Comparison of ENCODE assay signal across 2 cellular contexts in the genomic region with DNA sequence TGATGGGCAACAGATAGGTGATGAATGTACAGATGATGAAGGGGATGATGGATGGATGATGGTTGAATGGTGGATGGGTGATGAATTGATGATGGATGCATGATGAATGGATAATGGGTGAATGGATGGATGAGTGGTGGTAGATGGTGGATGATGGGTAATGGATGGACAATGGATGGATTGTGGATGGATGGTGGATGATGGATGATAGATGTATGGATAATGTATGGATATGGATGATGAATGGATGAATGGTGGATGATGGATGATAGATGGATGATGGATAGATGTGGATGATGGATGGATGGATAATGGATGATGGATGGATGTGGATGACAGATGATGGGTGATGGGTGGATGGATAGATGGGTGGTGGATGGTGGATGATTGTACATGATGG.
A peak's percentile ranks its signal among the peaks of the same experiment; 100 is the strongest.
TF ChIP-seq lines count a peak whose summit lies in the region.

No MANE protein-coding gene starts in this region.

TF ChIP-seq in HepG2, 621 proteins besides CTCF, POLR2A, EP300 and RAD21:
- 0 out of 2 replicates have a peak, but pooled peaks have one; percentile 88 for TF ChIP-seq PLRG1 (conservative IDR thresholded peaks at IDR 0.05)
- TF ChIP-seq CSRNP2 (CRISPR knock-in tag; conservative IDR thresholded peaks at IDR 0.05; ENCODE audit: low read depth) = no peak
- no peak for TF ChIP-seq ZNF296 (CRISPR knock-in tag; conservative IDR thresholded peaks at IDR 0.05)
- no peak for TF ChIP-seq TCF12 (IDR thresholded peaks at IDR 0.05)
- TF ChIP-seq TCF12 (CRISPR knock-in tag; IDR thresholded peaks at IDR 0.05) = no peak
- TF ChIP-seq CREB1 (IDR thresholded peaks at IDR 0.05) = peak; percentile 4; the same call in 1 of the 2 replicates
- TF ChIP-seq CREB1 (CRISPR knock-in tag; IDR thresholded peaks at IDR 0.05) = no peak
- TF ChIP-seq MAF1 (CRISPR knock-in tag; IDR thresholded peaks at IDR 0.05; ENCODE audit: borderline replicate concordance) = no peak
- TF ChIP-seq ZNF207 (IDR thresholded peaks at IDR 0.05; ENCODE audit: borderline replicate concordance) = 0 out of 2 replicates have a peak, but pooled peaks have one; percentile 33
- no peak for TF ChIP-seq CREB3 (CRISPR knock-in tag; IDR thresholded peaks at IDR 0.05)

TF ChIP-seq in H1, 55 proteins besides CTCF, POLR2A, EP300 and RAD21:
- TF ChIP-seq RNF2 (IDR thresholded peaks at IDR 0.05; ENCODE audit: borderline replicate concordance, low read depth, low read length, missing control alignments, poor library complexity, severe bottlenecking) (no peak), CBX8 (IDR thresholded peaks at IDR 0.05; ENCODE audit: borderline replicate concordance, low read depth, low read length) (no peak), SIX5 (IDR thresholded peaks at IDR 0.05; ENCODE audit: low read depth, low read length) (no peak), MAFK (IDR thresholded peaks at IDR 0.05; ENCODE audit: low read depth, low read length) (no peak), EGR1 (IDR thresholded peaks at IDR 0.05; ENCODE audit: borderline replicate concordance, low read depth, low read length) (no peak), TEAD4 (IDR thresholded peaks at IDR 0.05; ENCODE audit: low read depth, low read length) (no peak), EZH2 (IDR thresholded peaks at IDR 0.05; ENCODE audit: low read depth, low read length, severe bottlenecking) (no peak), KDM4A (IDR thresholded peaks at IDR 0.05; ENCODE audit: low read depth, low read length, severe bottlenecking) (no peak), KDM5A (IDR thresholded peaks at IDR 0.05; ENCODE audit: low read length) (no peak), JUN (IDR thresholded peaks at IDR 0.05; ENCODE audit: low read depth, low read length) (no peak), SP1 (IDR thresholded peaks at IDR 0.05; ENCODE audit: low read depth, low read length) (no peak), ASH2L (IDR thresholded peaks at IDR 0.05; ENCODE audit: low read length) (no peak), GTF2F1 (IDR thresholded peaks at IDR 0.05; ENCODE audit: borderline replicate concordance, low read depth, low read length) (no peak)
- TF ChIP-seq, protein P1, sequence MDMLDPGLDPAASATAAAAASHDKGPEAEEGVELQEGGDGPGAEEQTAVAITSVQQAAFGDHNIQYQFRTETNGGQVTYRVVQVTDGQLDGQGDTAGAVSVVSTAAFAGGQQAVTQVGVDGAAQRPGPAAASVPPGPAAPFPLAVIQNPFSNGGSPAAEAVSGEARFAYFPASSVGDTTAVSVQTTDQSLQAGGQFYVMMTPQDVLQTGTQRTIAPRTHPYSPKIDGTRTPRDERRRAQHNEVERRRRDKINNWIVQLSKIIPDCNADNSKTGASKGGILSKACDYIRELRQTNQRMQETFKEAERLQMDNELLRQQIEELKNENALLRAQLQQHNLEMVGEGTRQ (IDR thresholded peaks at IDR 0.05; ENCODE audit: low read length) = no peak
- TF ChIP-seq, protein P2, sequence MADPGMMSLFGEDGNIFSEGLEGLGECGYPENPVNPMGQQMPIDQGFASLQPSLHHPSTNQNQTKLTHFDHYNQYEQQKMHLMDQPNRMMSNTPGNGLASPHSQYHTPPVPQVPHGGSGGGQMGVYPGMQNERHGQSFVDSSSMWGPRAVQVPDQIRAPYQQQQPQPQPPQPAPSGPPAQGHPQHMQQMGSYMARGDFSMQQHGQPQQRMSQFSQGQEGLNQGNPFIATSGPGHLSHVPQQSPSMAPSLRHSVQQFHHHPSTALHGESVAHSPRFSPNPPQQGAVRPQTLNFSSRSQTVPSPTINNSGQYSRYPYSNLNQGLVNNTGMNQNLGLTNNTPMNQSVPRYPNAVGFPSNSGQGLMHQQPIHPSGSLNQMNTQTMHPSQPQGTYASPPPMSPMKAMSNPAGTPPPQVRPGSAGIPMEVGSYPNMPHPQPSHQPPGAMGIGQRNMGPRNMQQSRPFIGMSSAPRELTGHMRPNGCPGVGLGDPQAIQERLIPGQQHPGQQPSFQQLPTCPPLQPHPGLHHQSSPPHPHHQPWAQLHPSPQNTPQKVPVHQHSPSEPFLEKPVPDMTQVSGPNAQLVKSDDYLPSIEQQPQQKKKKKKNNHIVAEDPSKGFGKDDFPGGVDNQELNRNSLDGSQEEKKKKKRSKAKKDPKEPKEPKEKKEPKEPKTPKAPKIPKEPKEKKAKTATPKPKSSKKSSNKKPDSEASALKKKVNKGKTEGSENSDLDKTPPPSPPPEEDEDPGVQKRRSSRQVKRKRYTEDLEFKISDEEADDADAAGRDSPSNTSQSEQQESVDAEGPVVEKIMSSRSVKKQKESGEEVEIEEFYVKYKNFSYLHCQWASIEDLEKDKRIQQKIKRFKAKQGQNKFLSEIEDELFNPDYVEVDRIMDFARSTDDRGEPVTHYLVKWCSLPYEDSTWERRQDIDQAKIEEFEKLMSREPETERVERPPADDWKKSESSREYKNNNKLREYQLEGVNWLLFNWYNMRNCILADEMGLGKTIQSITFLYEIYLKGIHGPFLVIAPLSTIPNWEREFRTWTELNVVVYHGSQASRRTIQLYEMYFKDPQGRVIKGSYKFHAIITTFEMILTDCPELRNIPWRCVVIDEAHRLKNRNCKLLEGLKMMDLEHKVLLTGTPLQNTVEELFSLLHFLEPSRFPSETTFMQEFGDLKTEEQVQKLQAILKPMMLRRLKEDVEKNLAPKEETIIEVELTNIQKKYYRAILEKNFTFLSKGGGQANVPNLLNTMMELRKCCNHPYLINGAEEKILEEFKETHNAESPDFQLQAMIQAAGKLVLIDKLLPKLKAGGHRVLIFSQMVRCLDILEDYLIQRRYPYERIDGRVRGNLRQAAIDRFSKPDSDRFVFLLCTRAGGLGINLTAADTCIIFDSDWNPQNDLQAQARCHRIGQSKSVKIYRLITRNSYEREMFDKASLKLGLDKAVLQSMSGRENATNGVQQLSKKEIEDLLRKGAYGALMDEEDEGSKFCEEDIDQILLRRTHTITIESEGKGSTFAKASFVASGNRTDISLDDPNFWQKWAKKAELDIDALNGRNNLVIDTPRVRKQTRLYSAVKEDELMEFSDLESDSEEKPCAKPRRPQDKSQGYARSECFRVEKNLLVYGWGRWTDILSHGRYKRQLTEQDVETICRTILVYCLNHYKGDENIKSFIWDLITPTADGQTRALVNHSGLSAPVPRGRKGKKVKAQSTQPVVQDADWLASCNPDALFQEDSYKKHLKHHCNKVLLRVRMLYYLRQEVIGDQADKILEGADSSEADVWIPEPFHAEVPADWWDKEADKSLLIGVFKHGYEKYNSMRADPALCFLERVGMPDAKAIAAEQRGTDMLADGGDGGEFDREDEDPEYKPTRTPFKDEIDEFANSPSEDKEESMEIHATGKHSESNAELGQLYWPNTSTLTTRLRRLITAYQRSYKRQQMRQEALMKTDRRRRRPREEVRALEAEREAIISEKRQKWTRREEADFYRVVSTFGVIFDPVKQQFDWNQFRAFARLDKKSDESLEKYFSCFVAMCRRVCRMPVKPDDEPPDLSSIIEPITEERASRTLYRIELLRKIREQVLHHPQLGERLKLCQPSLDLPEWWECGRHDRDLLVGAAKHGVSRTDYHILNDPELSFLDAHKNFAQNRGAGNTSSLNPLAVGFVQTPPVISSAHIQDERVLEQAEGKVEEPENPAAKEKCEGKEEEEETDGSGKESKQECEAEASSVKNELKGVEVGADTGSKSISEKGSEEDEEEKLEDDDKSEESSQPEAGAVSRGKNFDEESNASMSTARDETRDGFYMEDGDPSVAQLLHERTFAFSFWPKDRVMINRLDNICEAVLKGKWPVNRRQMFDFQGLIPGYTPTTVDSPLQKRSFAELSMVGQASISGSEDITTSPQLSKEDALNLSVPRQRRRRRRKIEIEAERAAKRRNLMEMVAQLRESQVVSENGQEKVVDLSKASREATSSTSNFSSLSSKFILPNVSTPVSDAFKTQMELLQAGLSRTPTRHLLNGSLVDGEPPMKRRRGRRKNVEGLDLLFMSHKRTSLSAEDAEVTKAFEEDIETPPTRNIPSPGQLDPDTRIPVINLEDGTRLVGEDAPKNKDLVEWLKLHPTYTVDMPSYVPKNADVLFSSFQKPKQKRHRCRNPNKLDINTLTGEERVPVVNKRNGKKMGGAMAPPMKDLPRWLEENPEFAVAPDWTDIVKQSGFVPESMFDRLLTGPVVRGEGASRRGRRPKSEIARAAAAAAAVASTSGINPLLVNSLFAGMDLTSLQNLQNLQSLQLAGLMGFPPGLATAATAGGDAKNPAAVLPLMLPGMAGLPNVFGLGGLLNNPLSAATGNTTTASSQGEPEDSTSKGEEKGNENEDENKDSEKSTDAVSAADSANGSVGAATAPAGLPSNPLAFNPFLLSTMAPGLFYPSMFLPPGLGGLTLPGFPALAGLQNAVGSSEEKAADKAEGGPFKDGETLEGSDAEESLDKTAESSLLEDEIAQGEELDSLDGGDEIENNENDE (IDR thresholded peaks at IDR 0.05; ENCODE audit: insufficient replicate concordance, low read length) = no peak
